Comparison of ENCODE assay signal across 8 cellular contexts in the genomic region with DNA sequence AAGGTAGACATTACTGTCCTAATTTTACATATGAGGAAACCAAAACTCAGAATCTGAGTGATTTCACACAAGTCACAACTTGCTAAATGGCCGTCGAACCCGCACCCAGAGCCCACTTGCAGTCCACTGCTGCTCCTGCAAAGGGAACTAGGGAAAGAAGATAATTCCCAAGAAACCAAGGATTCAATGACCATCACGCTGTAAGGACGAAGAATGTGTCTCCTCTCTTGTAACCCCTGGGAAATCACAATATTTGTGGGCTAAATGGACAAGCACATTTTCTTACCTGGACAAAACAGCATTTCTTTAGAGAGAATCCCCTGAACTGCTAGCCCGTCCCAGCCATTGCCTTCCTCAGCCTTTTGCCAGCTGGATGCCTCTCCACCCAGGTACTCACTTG. TPM values are rescaled to one million over a fixed set of nuclear protein-coding genes. Genes with fewer than 3 reads are reported as not detected.
DNase-seq lines count a peak whose midpoint lies in the region; ATAC-seq, FAIRE-seq and TF ChIP-seq lines count a peak whose summit lies in the region.
"Had no signal": no experiment of that assay in that cellular context is flagged by ENCODE, and none has a peak within 500 bp of the region (broad histone marks: within the 10 kb centered on the region; RNA-seq: fewer than 3 reads in every experiment).

No MANE protein-coding gene starts in this region.

- TF ChIP-seq CTCF in nephron progenitor cell (IDR thresholded peaks at IDR 0.05) = no peak
- no peak for TF ChIP-seq CTCF in D721Med (IDR thresholded peaks at IDR 0.05; ENCODE audit: insufficient read depth, missing control alignments)
- TF ChIP-seq CTCF in GM13977 (IDR thresholded peaks at IDR 0.05; ENCODE audit: extremely low read depth, insufficient read depth, missing control alignments) = no peak

- no peak for FAIRE-seq in D721Med (lab: Jason Lieb, UNC)

- H3K27ac ChIP-seq in CD8-positive, alpha-beta memory T cell (ENCODE audit: low read depth, low read length) = no peak overlapping the region
- peak overlapping the region; percentile 99 for H3K27ac ChIP-seq in HUES48 (ENCODE audit: low read depth, low read length)

- in situ Hi-C loops in GM13977 (cut with MboI; ENCODE audit: low pct_unique_long_range_greater_than_20kb, low sequenced_read_pairs, unreplicated experiment) = no loop called here

- no peak overlapping the region for H3K4me3 ChIP-seq in CD8-positive, alpha-beta memory T cell (ENCODE audit: low read length)
- no peak overlapping the region for H3K4me3 ChIP-seq in HUES48 (ENCODE audit: low read depth, low read length)

- CTCF ChIA-PET in CD8-positive, alpha-beta memory T cell (lab: Charles Lee) = interaction anchor here (1.5 kb wide), 1 partner anchor 11 kb away, joined by 7 read pairs; no protein-coding TSS in a partner anchor

- H3K4me1 ChIP-seq in CD8-positive, alpha-beta memory T cell (ENCODE audit: insufficient read depth, low read length) = peaks cover 27% of the 10 kb centered on the region
- peaks cover 9% of the 10 kb centered on the region for H3K4me1 ChIP-seq in HUES48 (ENCODE audit: control insufficient read depth, insufficient read depth, low read length)

- POLR2A ChIA-PET in CD8-positive, alpha-beta memory T cell (lab: Charles Lee) = no interaction called here

- H3K27me3 ChIP-seq in CD8-positive, alpha-beta memory T cell (ENCODE audit: insufficient read depth, low read length, poor library complexity, severe bottlenecking) = no peaks in the 10 kb centered on the region
- no peaks in the 10 kb centered on the region for H3K27me3 ChIP-seq in HUES48 (ENCODE audit: control insufficient read depth, insufficient read depth, low read length)

- no peak overlapping the region for H3K9ac ChIP-seq in HUES48 (ENCODE audit: low read depth, low read length)

- no peaks in the 10 kb centered on the region for H3K27me3 Mint-ChIP-seq in CD8-positive, alpha-beta memory T cell
- no peaks in the 10 kb centered on the region for H3K27me3 Mint-ChIP-seq in activated naive CD8-positive, alpha-beta T cell treated with anti-CD3 and anti-CD28 coated beads, Interleukin-2, amount 50 U/mL, for 24 hours
- H3K27me3 Mint-ChIP-seq in nephron progenitor cell (ENCODE audit: low read depth, poor library complexity) = peaks cover 3% of the 10 kb centered on the region

- peak overlapping the region; percentile 34 to 100 (median 100) for H3K27ac Mint-ChIP-seq in CD8-positive, alpha-beta memory T cell
- H3K27ac Mint-ChIP-seq in activated naive CD8-positive, alpha-beta T cell treated with anti-CD3 and anti-CD28 coated beads, Interleukin-2, amount 50 U/mL, for 24 hours = peak overlapping the region; percentile 99
- peak overlapping the region; percentile 100 for H3K27ac Mint-ChIP-seq in nephron progenitor cell

- H3K36me3 Mint-ChIP-seq in CD8-positive, alpha-beta memory T cell = peaks cover 11 to 73% (median 29%) of the 10 kb centered on the region in 3 donors
- H3K36me3 Mint-ChIP-seq in activated naive CD8-positive, alpha-beta T cell treated with anti-CD3 and anti-CD28 coated beads, Interleukin-2, amount 50 U/mL, for 24 hours (ENCODE audit: low read depth) = peaks cover 66% of the 10 kb centered on the region
- H3K36me3 Mint-ChIP-seq in nephron progenitor cell (ENCODE audit: low read depth) = peaks cover 60% of the 10 kb centered on the region

- peaks cover 32 to 45% (median 40%) of the 10 kb centered on the region in 3 donors for H3K4me1 Mint-ChIP-seq in CD8-positive, alpha-beta memory T cell
- H3K4me1 Mint-ChIP-seq in activated naive CD8-positive, alpha-beta T cell treated with anti-CD3 and anti-CD28 coated beads, Interleukin-2, amount 50 U/mL, for 24 hours = peaks cover 46% of the 10 kb centered on the region
- peaks cover 35% of the 10 kb centered on the region for H3K4me1 Mint-ChIP-seq in nephron progenitor cell

- ATAC-seq in activated naive CD8-positive, alpha-beta T cell treated with anti-CD3 and anti-CD28 coated beads, Interleukin-2, amount 50 U/mL, for 24 hours = no peak

- H3K36me3 ChIP-seq in CD8-positive, alpha-beta memory T cell (ENCODE audit: insufficient read depth, low read length) = peaks cover 47% of the 10 kb centered on the region
- peaks cover 59% of the 10 kb centered on the region for H3K36me3 ChIP-seq in HUES48 (ENCODE audit: control insufficient read depth, insufficient read depth, low read length)

- H3K9me3 Mint-ChIP-seq in CD8-positive, alpha-beta memory T cell = peaks cover 0 to 4% (median 0%) of the 10 kb centered on the region in 5 donors
- no peaks in the 10 kb centered on the region for H3K9me3 Mint-ChIP-seq in activated naive CD8-positive, alpha-beta T cell treated with anti-CD3 and anti-CD28 coated beads, Interleukin-2, amount 50 U/mL, for 24 hours
- H3K9me3 Mint-ChIP-seq in nephron progenitor cell = peaks cover 18% of the 10 kb centered on the region

- DNase-seq in CD8-positive, alpha-beta memory T cell = no peak
- no peak for DNase-seq in activated naive CD8-positive, alpha-beta T cell treated with anti-CD3 and anti-CD28 coated beads, Interleukin-2, amount 50 U/mL, for 24 hours
- DNase-seq in nephron progenitor cell (no peak), D721Med (ENCODE audit: insufficient read length, low spot score) (no peak), GM13977 (ENCODE audit: low spot score) (no peak)
- DNase-seq in stimulated activated CD8-positive, alpha-beta memory T cell treated with anti-CD3 and anti-CD28 coated beads, Interleukin-4, amount 100 ng/mL, for 48 hours = no peak
- DNase-seq: NCI-H2171 treated with DMSO at 0.1 percent for 48 hours had no signal

- H3K4me3 Mint-ChIP-seq in CD8-positive, alpha-beta memory T cell = peak overlapping the region in 6 of 7 donors; percentile 5 to 99 (median 97)
- peak overlapping the region; percentile 100 for H3K4me3 Mint-ChIP-seq in activated naive CD8-positive, alpha-beta T cell treated with anti-CD3 and anti-CD28 coated beads, Interleukin-2, amount 50 U/mL, for 24 hours
- peak overlapping the region; percentile 97 for H3K4me3 Mint-ChIP-seq in nephron progenitor cell

- no peaks in the 10 kb centered on the region for H3K9me3 ChIP-seq in CD8-positive, alpha-beta memory T cell (ENCODE audit: low read length)
- H3K9me3 ChIP-seq in HUES48 (ENCODE audit: control insufficient read depth, insufficient read depth, low read length) = no peaks in the 10 kb centered on the region

RNA-seq across cellular contexts. Expression of a gene that starts 2.4 kb away (rescaled TPM):
- total RNA-seq in CD8-positive, alpha-beta memory T cell = 1,000 to 10,000 TPM; 2,924 to 3,007 TPM
- 6,416 TPM for polyA plus RNA-seq in CD8-positive, alpha-beta memory T cell

RNA-seq across cellular contexts. Expression of a gene that starts 34.5 kb away (rescaled TPM):
- 100 to 1,000 TPM; 319 to 324 TPM for total RNA-seq in CD8-positive, alpha-beta memory T cell
- 1,273 TPM for polyA plus RNA-seq in CD8-positive, alpha-beta memory T cell
